In the genomic region with DNA sequence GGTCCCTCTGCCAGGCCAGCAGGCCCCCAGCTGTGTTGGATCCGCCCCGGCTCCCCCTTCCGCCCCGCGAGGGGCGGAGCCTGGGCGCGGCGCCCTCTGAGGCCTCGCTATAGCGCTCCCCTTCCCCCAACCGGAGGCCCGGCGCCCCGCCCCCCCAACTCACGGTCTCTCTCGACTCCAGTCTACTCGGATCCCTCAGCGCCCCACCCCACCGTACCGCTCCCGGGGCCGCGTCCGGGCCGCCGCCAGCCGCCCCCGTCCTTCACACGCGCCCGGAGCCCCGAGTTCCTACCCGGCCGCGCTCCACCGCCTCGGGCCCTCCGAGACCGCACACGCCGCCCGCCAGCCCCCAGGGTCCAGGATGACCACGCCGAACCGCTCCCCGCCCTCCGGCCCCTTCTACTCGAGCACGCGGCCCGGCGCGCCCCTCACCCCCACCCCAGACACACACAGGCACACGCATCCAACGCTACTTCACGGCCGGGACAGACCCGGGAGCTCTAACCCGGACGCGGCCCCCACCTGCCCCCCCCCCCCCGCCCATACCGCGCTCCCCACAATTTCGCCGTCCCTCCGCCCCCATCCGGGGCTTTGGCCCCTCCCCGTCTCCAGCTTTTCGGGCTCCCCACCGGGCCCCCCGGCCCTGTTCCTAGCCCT, we compare ENCODE assay signal across 8 cellular contexts. TPM values are rescaled to one million over a fixed set of nuclear protein-coding genes. Genes with fewer than 3 reads are reported as not detected.
DNase-seq lines count a peak whose midpoint lies in the region; ATAC-seq and TF ChIP-seq lines count a peak whose summit lies in the region.

No MANE protein-coding gene starts in this region.

- H3K27ac ChIP-seq in right cardiac atrium (ENCODE audit: low read length), result peak overlapping the region; percentile 90
- H3K27ac ChIP-seq in aorta (ENCODE audit: low read depth in 1 of 2, low read length in 2 of 2), result peak overlapping the region in 1 of 2 donors; percentile 28

- H3K4me3 ChIP-seq in right cardiac atrium (ENCODE audit: low read length), result peak overlapping the region; percentile 97
- H3K4me3 ChIP-seq in retinal pigment epithelial cell (ENCODE audit: low read length), result peak overlapping the region; percentile 98
- peak overlapping the region; percentile 93 to 96 for H3K4me3 ChIP-seq in aorta (ENCODE audit: low read length in 2 of 2)

- WGBS in right cardiac atrium, result under 1% methylated on average over 71 of the region's 73 CpGs
- 1 to 3% methylated on average over 44 to 73 of the region's 73 CpGs for WGBS in aorta, 2 donors

- no peaks in the 10 kb centered on the region for H3K36me3 ChIP-seq in aorta (ENCODE audit: control insufficient read depth in 1 of 2, insufficient read depth in 2 of 2, low read length in 1 of 2)

- intact Hi-C loops in right cardiac atrium (cut with DNase I), result no loop called here
- intact Hi-C loops in aorta (cut with DNase I), result no loop called here

- H3K4me1 ChIP-seq in right cardiac atrium (ENCODE audit: control insufficient read depth, insufficient read depth, low read length) (peaks cover 11% of the 10 kb centered on the region), aorta (ENCODE audit: control insufficient read depth in 1 of 2, insufficient read depth in 2 of 2, low read length in 2 of 2) (peaks cover 0 to 3% of the 10 kb centered on the region in 2 donors)

- H3K27me3 ChIP-seq in right cardiac atrium (ENCODE audit: control insufficient read depth, insufficient read depth) (no peaks in the 10 kb centered on the region), aorta (ENCODE audit: control insufficient read depth in 1 of 2, insufficient read depth in 2 of 2, low read length in 1 of 2) (no peaks in the 10 kb centered on the region)

- H3K9me3 ChIP-seq in right cardiac atrium (ENCODE audit: control insufficient read depth, low read length) (no peaks in the 10 kb centered on the region), aorta (ENCODE audit: control insufficient read depth, low read length) (no peaks in the 10 kb centered on the region)

- DNase-seq in COLO668 (lab: John Stamatoyannopoulos, UW; ENCODE audit: unreplicated experiment) (peak; percentile 64), HUDEP-2 (lab: John Stamatoyannopoulos, UW; ENCODE audit: unreplicated experiment in 76 of 76) (peak in 61 of 76 experiments; percentile 17 to 89 (median 75)), T-helper 1 cell (peak; percentile 61 to 82 (median 74)), amniotic epithelial cell (ENCODE audit: low read depth) (peak; percentile 55), right cardiac atrium (peak; percentile 88 to 94 (median 94)), retinal pigment epithelial cell (ENCODE audit: low read depth) (no peak), aorta (peak; percentile 90 to 95)

- ATAC-seq in right cardiac atrium, result peak; percentile 8 to 15
- ATAC-seq in aorta (ENCODE audit: low FRiP score), result no peak
- no peak for ATAC-seq in HG03521 (IDR thresholded peaks at IDR 0.05; ENCODE audit: unreplicated experiment)

- TF ChIP-seq CTCF in retinal pigment epithelial cell (conservative IDR thresholded peaks at IDR 0.05; ENCODE audit: low read depth, low read length), result no peak

RNA-seq across cellular contexts. Expression of a gene that starts 1.4 kb away (rescaled TPM):
- 10 to 100 TPM; 22.2 to 30.4 (median 24.5) TPM for total RNA-seq in right cardiac atrium
- 18.8 TPM for polyA plus RNA-seq in right cardiac atrium
- 10 to 100 TPM; 24.4 to 30.8 TPM for total RNA-seq in aorta
- polyA plus RNA-seq in aorta, result 10 to 100 TPM; 19.2 to 28.4 TPM

RNA-seq across cellular contexts. Expression of a gene that starts 3.6 kb away (rescaled TPM):
- total RNA-seq in right cardiac atrium (10 to 100 TPM; 20.0 to 26.1 (median 23.4) TPM), aorta (10 to 100 TPM; 25.2 to 45.6 TPM)
- polyA plus RNA-seq in right cardiac atrium (14.6 TPM), aorta (10 to 100 TPM; 10.0 to 25.0 TPM)

RNA-seq across cellular contexts. Expression of a gene that starts 4.4 kb away (rescaled TPM):
- total RNA-seq in right cardiac atrium (100 to 1,000 TPM; 492 to 540 (median 522) TPM), aorta (100 to 1,000 TPM; 405 to 430 TPM)
- polyA plus RNA-seq in right cardiac atrium (741 TPM), aorta (100 to 1,000 TPM; 801 to 895 TPM)

RNA-seq across cellular contexts. Expression of a gene that starts 13.6 kb away (rescaled TPM):
- total RNA-seq in right cardiac atrium (100 to 1,000 TPM; 118 to 124 (median 122) TPM), aorta (100 to 1,000 TPM in 1 of 2 donors, 10 to 100 TPM in 1; 92.9 to 105 TPM)
- polyA plus RNA-seq in right cardiac atrium (80.1 TPM), aorta (100 to 1,000 TPM; 112 to 113 TPM)

RNA-seq across cellular contexts. Expression of a gene that starts 14.1 kb away (rescaled TPM):
- total RNA-seq in right cardiac atrium (100 to 1,000 TPM in 1 of 4 donors, 10 to 100 TPM in 3; 37.9 to 100 (median 82.9) TPM), aorta (10 to 100 TPM; 26.6 to 31.0 TPM)
- polyA plus RNA-seq in right cardiac atrium (41.7 TPM), aorta (10 to 100 TPM; 26.7 to 51.1 TPM)

Comparison
In these comparisons a context has a peak if more than half of its experiments do, and no peak if none do; other contexts are left out.
1. ATAC-seq: peak in right cardiac atrium (2 of 2); none in aorta (single experiment) and HG03521 (single experiment).
2. Peak in every context shown above with its lines, with median percentiles within 50 percentile points of each other: H3K4me3 ChIP-seq.